10 cellular contexts compared by ENCODE assay signal in the genomic region with DNA sequence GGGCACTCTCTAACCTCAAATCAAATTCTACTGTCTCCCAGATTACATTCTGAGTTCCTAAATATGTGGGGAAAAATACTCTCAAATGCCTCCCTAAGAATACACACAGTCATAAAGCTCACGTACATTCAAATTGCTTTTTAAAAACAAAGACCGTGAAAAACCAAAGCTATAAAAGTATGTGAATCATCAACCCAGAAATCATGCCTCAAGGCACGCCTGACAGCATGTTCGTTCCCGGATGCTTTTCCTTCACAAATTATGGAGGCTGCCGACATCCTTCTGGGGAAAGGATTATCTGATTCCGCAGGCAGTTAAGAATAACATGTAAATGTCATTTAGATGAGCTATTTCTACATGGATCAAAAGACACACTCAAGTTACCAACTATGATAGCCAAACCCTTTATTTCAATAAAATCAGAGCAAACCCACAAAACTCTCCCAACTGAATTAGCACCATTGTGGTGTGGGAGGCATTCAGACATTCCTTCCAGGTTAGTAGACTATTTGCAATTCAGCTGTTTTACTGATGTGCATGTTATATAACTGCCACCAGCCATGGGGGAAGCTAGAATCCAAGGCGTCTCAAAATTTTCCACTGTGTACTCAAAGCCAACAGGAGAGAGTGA.
DNase-seq lines count a peak whose midpoint lies in the region; TF ChIP-seq lines count a peak whose summit lies in the region.
"Had no signal": no experiment of that assay in that cellular context is flagged by ENCODE, and none has a peak within 500 bp of the region (broad histone marks: within the 10 kb centered on the region; RNA-seq: fewer than 3 reads in every experiment).

No MANE protein-coding gene starts in this region.

- TF ChIP-seq POLR2A in esophagus muscularis mucosa (IDR thresholded peaks at IDR 0.05; ENCODE audit: low read depth) (no peak), prostate gland (IDR thresholded peaks at IDR 0.05) (no peak)

- H3K4me1 ChIP-seq in esophagus muscularis mucosa = peaks cover 6 to 49% (median 23%) of the 10 kb centered on the region in 4 donors
- no peaks in the 10 kb centered on the region for H3K4me1 ChIP-seq in prostate gland (replicated peaks)

- CTCF ChIA-PET in BJ (lab: Yijun Ruan, JAX) (interaction anchor here (0.9 to 2.0 kb wide), 3 partner anchors 12 to 689 kb away, joined by 3 to 6 read pairs (median 4); no protein-coding TSS in a partner anchor), RWPE1 (lab: Yijun Ruan, JAX) (interaction anchor here (0.6 to 1.0 kb wide), 6 partner anchors 37 to 688 kb away, joined by 3 to 5 read pairs (median 3); no protein-coding TSS in a partner anchor)

- H3K27me3 ChIP-seq in BJ (ENCODE audit: control insufficient read depth, insufficient read depth, low read length) (peaks cover 1% of the 10 kb centered on the region; the same call in 1 of the 2 replicates), esophagus muscularis mucosa (no peaks in the 10 kb centered on the region), prostate gland (replicated peaks; ENCODE audit: insufficient read depth) (no peaks in the 10 kb centered on the region)

- POLR2A ChIA-PET in BJ (lab: Charles Lee) = interaction anchor here (0.5 to 1.4 kb wide), 2 partner anchors 216 to 398 kb away, joined by 4 to 8 read pairs; no protein-coding TSS in a partner anchor
- POLR2A ChIA-PET in RWPE1 (lab: Yijun Ruan, JAX; ENCODE audit: low non-redundant PET) = no interaction called here

- H3K36me3 ChIP-seq in BJ (ENCODE audit: control insufficient read depth, insufficient read depth, low read length) = no peaks in the 10 kb centered on the region
- H3K36me3 ChIP-seq in esophagus muscularis mucosa = no peaks in the 10 kb centered on the region
- no peaks in the 10 kb centered on the region for H3K36me3 ChIP-seq in prostate gland

- TF ChIP-seq CTCF in BJ (IDR thresholded peaks at IDR 0.05; ENCODE audit: insufficient read depth, low read depth, low read length) (no peak), RWPE1 (conservative IDR thresholded peaks at IDR 0.05; ENCODE audit: low read depth) (no peak), esophagus muscularis mucosa (IDR thresholded peaks at IDR 0.05) (no peak), prostate gland (IDR thresholded peaks at IDR 0.05) (no peak)

- peak; percentile 96 for DNase-seq in BJ (ENCODE audit: low read depth)
- peak; percentile 67 for DNase-seq in RWPE1 (ENCODE audit: low spot score)
- no peak for DNase-seq in esophagus muscularis mucosa (ENCODE audit: extremely low spot score)
- peak; percentile 66 for DNase-seq in prostate gland (ENCODE audit: low spot score)
- DNase-seq in NCI-H187 treated with DMSO at 0.1 percent for 48 hours (lab: John Stamatoyannopoulos, UW) = no peak
- no peak for DNase-seq in medulla oblongata (ENCODE audit: extremely low spot score)
- no peak for DNase-seq in activated CD4-positive, alpha-beta T cell treated with anti-CD3 and anti-CD28 coated beads, Interleukin-2, amount 50 U/mL, for 48 hours
- no peak for DNase-seq in activated CD4-positive, CD25-positive, alpha-beta regulatory T cell (lab: John Stamatoyannopoulos, UW)
- DNase-seq: CD8-positive, alpha-beta T cell; retina had no signal

- intact Hi-C loops in esophagus muscularis mucosa (cut with DNase I) (no loop called here), prostate gland (cut with DNase I) (no loop called here)

- no peak for TF ChIP-seq EP300 in esophagus muscularis mucosa (IDR thresholded peaks at IDR 0.05)

- H3K27ac ChIP-seq in RWPE1 (peak overlapping the region; percentile 97), esophagus muscularis mucosa (replicated peaks in 1 of 4) (peak overlapping the region in 3 of 4 donors; percentile 13 to 58 (median 52)), prostate gland (peak overlapping the region; percentile 39 to 52)

- H3K4me3 ChIP-seq in BJ (ENCODE audit: low read depth, low read length) = no peak overlapping the region
- H3K4me3 ChIP-seq in esophagus muscularis mucosa = no peak overlapping the region
- no peak overlapping the region for H3K4me3 ChIP-seq in prostate gland

- WGBS in esophagus muscularis mucosa = 87% methylated on average over 8 of the region's 8 CpGs
- 33% methylated on average over 8 of the region's 8 CpGs for WGBS in prostate gland

- H3K9me3 ChIP-seq in esophagus muscularis mucosa (no peaks in the 10 kb centered on the region), prostate gland (no peaks in the 10 kb centered on the region)

Comparison
In these comparisons a context has a peak if more than half of its experiments do, and no peak if none do; other contexts are left out.
1. DNase-seq: peak in BJ (single experiment), RWPE1 (single experiment) and prostate gland (single experiment); none in esophagus muscularis mucosa (single experiment), NCI-H187 treated with DMSO at 0.1 percent for 48 hours (single experiment), medulla oblongata (single experiment), activated CD4-positive, alpha-beta T cell treated with anti-CD3 and anti-CD28 coated beads, Interleukin-2, amount 50 U/mL, for 48 hours (0 of 2) and activated CD4-positive, CD25-positive, alpha-beta regulatory T cell (0 of 4).
2. H3K27ac ChIP-seq: peak in every context shown above with its lines; median percentile 97 in RWPE1; 52 in esophagus muscularis mucosa; 46 in prostate gland.